ENCODE assay signal across 1 cellular context in the genomic region with DNA sequence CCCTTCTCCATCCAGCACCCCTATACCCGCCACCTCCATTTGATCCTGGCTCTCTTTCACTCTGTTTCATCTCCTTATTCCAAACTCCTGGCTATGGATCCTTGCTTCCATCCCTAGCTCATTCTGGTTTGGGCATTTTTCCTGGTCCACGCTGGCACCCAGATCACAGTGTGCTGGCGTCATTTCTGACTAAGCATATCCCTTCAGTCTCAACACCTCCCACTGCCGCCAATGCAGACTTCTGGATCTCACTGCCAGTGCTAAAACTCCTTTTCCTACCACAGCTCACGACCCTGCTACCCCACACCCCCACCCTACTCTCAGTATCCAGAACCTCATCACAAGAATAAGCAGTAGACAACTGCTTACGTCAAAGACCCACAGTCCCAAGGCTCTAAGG.
TF ChIP-seq lines count a peak whose summit lies in the region.

No MANE protein-coding gene starts in this region.

TF ChIP-seq in WTC11, 78 proteins besides CTCF, POLR2A, EP300 and RAD21 (continued from another document):
- TF ChIP-seq ZNF317 (CRISPR knock-in tag; IDR thresholded peaks at IDR 0.05; ENCODE audit: borderline replicate concordance, low read depth), result no peak
